In the genomic region with DNA sequence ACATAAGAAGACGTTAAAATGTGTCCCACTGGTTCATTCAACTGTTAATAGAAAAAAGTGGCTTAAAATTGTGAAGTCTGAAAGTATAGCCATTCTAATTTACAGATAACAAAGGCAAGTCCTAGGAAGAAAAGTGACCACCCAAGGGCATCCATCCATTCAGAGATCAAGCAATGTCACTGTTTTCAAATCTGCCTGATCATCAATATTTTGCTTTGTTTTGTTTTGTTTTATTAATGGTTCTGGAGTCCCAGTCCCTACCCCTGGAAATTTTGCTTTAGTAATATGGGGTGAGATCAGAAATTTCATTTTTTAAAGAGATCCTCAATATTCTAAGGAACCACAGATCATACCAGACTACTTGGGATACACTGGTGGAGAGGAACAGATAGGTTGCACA, we compare ENCODE assay signal across 27 cellular contexts. TPM values are rescaled to one million over a fixed set of nuclear protein-coding genes. Genes with fewer than 3 reads are reported as not detected.
DNase-seq lines count a peak whose midpoint lies in the region; ATAC-seq, FAIRE-seq and TF ChIP-seq lines count a peak whose summit lies in the region.
"Had no signal": no experiment of that assay in that cellular context is flagged by ENCODE, and none has a peak within 500 bp of the region (broad histone marks: within the 10 kb centered on the region; RNA-seq: fewer than 3 reads in every experiment).

No MANE protein-coding gene starts in this region.

- H3K27me3 Mint-ChIP-seq in CD8-positive, alpha-beta T cell (ENCODE audit: low read depth) = peaks cover 10% of the 10 kb centered on the region
- H3K27me3 Mint-ChIP-seq: CD4-positive, alpha-beta memory T cell; CD4-positive, CD25-positive, alpha-beta regulatory T cell had no signal

- H2BK20ac ChIP-seq in IMR-90 (ENCODE audit: low read depth, low read length) (no peak overlapping the region), H1 (ENCODE audit: low read length) (no peak overlapping the region)

- DNase-seq in HepG2 (ENCODE audit: low spot score) = no peak
- no peak for DNase-seq in right lobe of liver
- no peak for DNase-seq in IMR-90
- no peak for DNase-seq in H1 (ENCODE audit: low read depth in 1 of 2, low spot score in 2 of 2)
- DNase-seq in OCI-M1 (lab: John Stamatoyannopoulos, UW) = no peak
- DNase-seq in CD8-positive, alpha-beta T cell = no peak
- DNase-seq: ACHN; BE2C; C1 segment of cervical spinal cord; Caco-2; Calu3; CD4-positive, alpha-beta memory T cell; CD4-positive, CD25-positive, alpha-beta regulatory T cell; DMS 273 treated with DMSO at 0.1 percent for 48 hours; DMS153; DMS53; DMS79; DND-41; EL; GDM1 had no signal

- H3K4me1 ChIP-seq in HepG2 (ENCODE audit: insufficient read depth, low read length) (no peaks in the 10 kb centered on the region), right lobe of liver (no peaks in the 10 kb centered on the region), IMR-90 (ENCODE audit: control insufficient read depth, insufficient read depth, low read length) (peaks cover under 1% of the 10 kb centered on the region; the same call in 1 of the 2 replicates), H1 (replicated peaks in 1 of 4; ENCODE audit: control insufficient read depth in 3 of 4, insufficient read depth in 4 of 4, low read length in 3 of 4) (no peaks in the 10 kb centered on the region)
- no peaks in the 10 kb centered on the region for H3K4me1 ChIP-seq in CD8-positive, alpha-beta T cell (ENCODE audit: insufficient read depth, low read length)
- H3K4me1 ChIP-seq: BE2C, BLaER1, Caco-2 had no signal

- H3K4me2 ChIP-seq in HepG2 (ENCODE audit: low read depth, low read length) = no peak overlapping the region
- no peak overlapping the region for H3K4me2 ChIP-seq in IMR-90 (ENCODE audit: low read depth, low read length)
- no peak overlapping the region for H3K4me2 ChIP-seq in H1 (ENCODE audit: insufficient read depth in 1 of 2, low read depth in 2 of 2, low read length in 2 of 2)
- H3K4me2 ChIP-seq: BLaER1 had no signal

- H3K56ac ChIP-seq in IMR-90 (ENCODE audit: extremely low read depth, insufficient read depth, low read length) = no peak overlapping the region
- no peak overlapping the region for H3K56ac ChIP-seq in H1 (replicated peaks; ENCODE audit: insufficient read length, low read depth, low read length)

- in situ Hi-C loops in HepG2 (cut with HindIII; ENCODE audit: extremely low pct_ligation_motif_present, low pct_unique_long_range_greater_than_20kb) = no loop called here
- in situ Hi-C loops in IMR-90 (cut with MboI; ENCODE audit: low sequenced_read_pairs) = no loop called here

- H3K9me1 ChIP-seq in IMR-90 (ENCODE audit: insufficient read depth, low read length) = no peaks in the 10 kb centered on the region

- ATAC-seq in HepG2 (no peak), right lobe of liver (no peak), IMR-90 (ENCODE audit: low read depth) (no peak)
- ATAC-seq in CD8-positive, alpha-beta T cell = no peak
- ATAC-seq: GM12878 had no signal

- TF ChIP-seq EP300 in HepG2 (IDR thresholded peaks at IDR 0.05; ENCODE audit: low read depth in 2 of 2, low read length in 2 of 2) = no peak
- no peak for TF ChIP-seq EP300 in HepG2 (CRISPR knock-in tag; IDR thresholded peaks at IDR 0.05; ENCODE audit: borderline replicate concordance)
- TF ChIP-seq EP300 in H1 (IDR thresholded peaks at IDR 0.05; ENCODE audit: borderline replicate concordance in 1 of 2, low read depth in 2 of 2, low read length in 2 of 2) = no peak

- no peaks in the 10 kb centered on the region for H3K9me3 Mint-ChIP-seq in CD8-positive, alpha-beta T cell
- H3K9me3 Mint-ChIP-seq: CD14-positive monocyte; CD4-positive, alpha-beta memory T cell; CD4-positive, CD25-positive, alpha-beta regulatory T cell had no signal

- H4K8ac ChIP-seq in IMR-90 (ENCODE audit: low read depth in 2 of 2, low read length in 2 of 2) = no peak overlapping the region
- no peak overlapping the region for H4K8ac ChIP-seq in H1 (ENCODE audit: extremely low read depth, insufficient read depth, low read length)

- H3K79me1 ChIP-seq in IMR-90 (ENCODE audit: low read depth in 1 of 2, low read length in 2 of 2) (no peaks in the 10 kb centered on the region), H1 (ENCODE audit: low read depth, low read length) (no peaks in the 10 kb centered on the region)

- H3K4ac ChIP-seq in IMR-90 (ENCODE audit: low read depth, low read length) (no peak overlapping the region), H1 (replicated peaks; ENCODE audit: insufficient read length, low read depth, low read length) (no peak overlapping the region)

- H3K9me3 ChIP-seq in HepG2 (ENCODE audit: low read length) (no peaks in the 10 kb centered on the region), right lobe of liver (no peaks in the 10 kb centered on the region), IMR-90 (ENCODE audit: control insufficient read depth, insufficient read depth, low read length) (no peaks in the 10 kb centered on the region), H1 (ENCODE audit: insufficient read depth in 2 of 2, low read depth in 1 of 2, low read length in 1 of 2) (no peaks in the 10 kb centered on the region)
- H3K9me3 ChIP-seq in CD8-positive, alpha-beta T cell (ENCODE audit: low read length) = no peaks in the 10 kb centered on the region
- H3K9me3 ChIP-seq: BE2C, BLaER1, Caco-2 had no signal

- no TSS peak for BruUV-seq in HepG2 (replicated peaks; lab: Mats Ljungman, UMichigan)
- BruUV-seq in IMR-90 (replicated peaks; lab: Mats Ljungman, UMichigan) = no TSS peak

- dilution Hi-C loops in IMR-90 (cut with HindIII; ENCODE audit: low sequenced_read_pairs, unreplicated experiment) = no loop called here

- TF ChIP-seq RAD21 in HepG2 (CRISPR knock-in tag; IDR thresholded peaks at IDR 0.05) (no peak), IMR-90 (IDR thresholded peaks at IDR 0.05; ENCODE audit: low read length) (no peak), H1 (IDR thresholded peaks at IDR 0.05 in 1 of 2, conservative IDR thresholded peaks at IDR 0.05 in 1 of 2; ENCODE audit: low read depth in 2 of 2, low read length in 2 of 2) (no peak)

- H3K23me2 ChIP-seq in H1 (ENCODE audit: low read depth, low read length) = no peaks in the 10 kb centered on the region

- no peak overlapping the region for H2BK12ac ChIP-seq in H1 (ENCODE audit: low read depth, low read length)

- no peak overlapping the region for H3K14ac ChIP-seq in IMR-90 (replicated peaks; ENCODE audit: low read depth, low read length)
- no peak overlapping the region for H3K14ac ChIP-seq in H1 (ENCODE audit: insufficient read length)

- intact Hi-C loops in HepG2 (cut with micrococcal nuclease; ENCODE audit: unreplicated experiment) (no loop called here), right lobe of liver (cut with DNase I) (no loop called here), IMR-90 (cut with micrococcal nuclease) (no loop called here)
- intact Hi-C loops in CD8-positive, alpha-beta T cell (cut with DNase I, micrococcal nuclease) = no loop called here

- H3K4me3 Mint-ChIP-seq in CD8-positive, alpha-beta T cell = no peak overlapping the region
- H3K4me3 Mint-ChIP-seq: CD14-positive monocyte; CD4-positive, alpha-beta memory T cell; CD4-positive, CD25-positive, alpha-beta regulatory T cell had no signal

- H3K27ac ChIP-seq in HepG2 (ENCODE audit: extremely low read length, insufficient read depth, low read length) = no peak overlapping the region
- no peak overlapping the region for H3K27ac ChIP-seq in right lobe of liver
- no peak overlapping the region for H3K27ac ChIP-seq in IMR-90 (ENCODE audit: insufficient read depth, low read length)
- no peak overlapping the region for H3K27ac ChIP-seq in H1 (ENCODE audit: low read depth, low read length)
- no peak overlapping the region for H3K27ac ChIP-seq in CD8-positive, alpha-beta T cell (ENCODE audit: low read depth, low read length)
- H3K27ac ChIP-seq: 22Rv1, BLaER1 had no signal

- H3K27ac Mint-ChIP-seq in CD8-positive, alpha-beta T cell = no peak overlapping the region
- H3K27ac Mint-ChIP-seq: CD14-positive monocyte; CD4-positive, alpha-beta memory T cell; CD4-positive, CD25-positive, alpha-beta regulatory T cell had no signal

- H3K23ac ChIP-seq in IMR-90 (ENCODE audit: low read depth, low read length) (no peak overlapping the region), H1 (ENCODE audit: insufficient read length) (no peak overlapping the region)

- no peak overlapping the region for H4K5ac ChIP-seq in IMR-90 (ENCODE audit: low read depth, low read length)
- H4K5ac ChIP-seq in H1 (ENCODE audit: insufficient read length, low read depth, low read length) = no peak overlapping the region

- H3K9ac ChIP-seq in HepG2 (ENCODE audit: insufficient read depth, low read depth, low read length) (no peak overlapping the region), IMR-90 (ENCODE audit: low read depth, low read length) (no peak overlapping the region), H1 (replicated peaks in 1 of 4; ENCODE audit: extremely low read depth in 1 of 4, low read depth in 3 of 4, low read length in 3 of 4) (no peak overlapping the region)
- H3K9ac ChIP-seq: BLaER1 had no signal

- no peaks in the 10 kb centered on the region for H3K4me1 Mint-ChIP-seq in CD8-positive, alpha-beta T cell (ENCODE audit: low read depth)
- H3K4me1 Mint-ChIP-seq: CD14-positive monocyte; CD4-positive, CD25-positive, alpha-beta regulatory T cell had no signal

- no peaks in the 10 kb centered on the region for H3K27me3 ChIP-seq in HepG2 (ENCODE audit: control insufficient read depth in 1 of 2, insufficient read depth in 2 of 2, low read length in 2 of 2)
- no peaks in the 10 kb centered on the region for H3K27me3 ChIP-seq in right lobe of liver
- no peaks in the 10 kb centered on the region for H3K27me3 ChIP-seq in IMR-90 (ENCODE audit: control insufficient read depth, insufficient read depth, low read length)
- H3K27me3 ChIP-seq in H1 (replicated peaks in 1 of 4; ENCODE audit: control insufficient read depth in 3 of 4, extremely low read depth in 1 of 4, insufficient read depth in 3 of 4, low read length in 3 of 4) = no peaks in the 10 kb centered on the region
- no peaks in the 10 kb centered on the region for H3K27me3 ChIP-seq in CD8-positive, alpha-beta T cell (ENCODE audit: insufficient read depth, low read length)
- H3K27me3 ChIP-seq: BE2C, BLaER1 had no signal

- no peak overlapping the region for H2BK5ac ChIP-seq in IMR-90 (ENCODE audit: low read depth, low read length, poor library complexity, severe bottlenecking)
- no peak overlapping the region for H2BK5ac ChIP-seq in H1 (ENCODE audit: low read depth, low read length)

- H3K18ac ChIP-seq in IMR-90 (ENCODE audit: low read depth, low read length) = no peak overlapping the region
- H3K18ac ChIP-seq in H1 (ENCODE audit: extremely low read depth, low read length) = no peak overlapping the region

- H2AK9ac ChIP-seq in IMR-90 (replicated peaks; ENCODE audit: low read depth, low read length, poor library complexity) = no peak overlapping the region

- H3K4me3 ChIP-seq in HepG2 (replicated peaks in 1 of 3; ENCODE audit: insufficient read depth in 1 of 3, low read depth in 2 of 3, low read length in 3 of 3) (no peak overlapping the region), right lobe of liver (no peak overlapping the region), IMR-90 (ENCODE audit: insufficient read depth, low read depth, low read length) (no peak overlapping the region), H1 (ENCODE audit: extremely low read depth in 1 of 4, insufficient read depth in 2 of 4, low read depth in 3 of 4, low read length in 4 of 4) (no peak overlapping the region)
- H3K4me3 ChIP-seq in CD8-positive, alpha-beta T cell (ENCODE audit: low read depth, low read length) = no peak overlapping the region
- H3K4me3 ChIP-seq: BLaER1, GM12878 had no signal

- no peak overlapping the region for H4K91ac ChIP-seq in IMR-90 (ENCODE audit: insufficient read depth, low read depth, low read length)
- no peak overlapping the region for H4K91ac ChIP-seq in H1 (replicated peaks; ENCODE audit: insufficient read length, low read length)

- no peak overlapping the region for H2BK120ac ChIP-seq in IMR-90 (ENCODE audit: low read depth, low read length)
- no peak overlapping the region for H2BK120ac ChIP-seq in H1 (replicated peaks; ENCODE audit: low read depth, low read length)

- CTCF ChIA-PET in HepG2 (lab: Yijun Ruan, JAX; ENCODE audit: low intra/inter-chr PET ratio, low total read pairs) = no interaction called here
- CTCF ChIA-PET in IMR-90 (lab: Yijun Ruan, JAX) = no interaction called here
- CTCF ChIA-PET in H1 (lab: Charles Lee; ENCODE audit: partially characterized antibody) = interaction anchor here (0.9 kb wide), 1 partner anchor 13 kb away, joined by 3 read pairs; no protein-coding TSS in a partner anchor
- CTCF ChIA-PET in CD8-positive, alpha-beta T cell (lab: Charles Lee) = no interaction called here

- FAIRE-seq in HepG2 (lab: Jason Lieb, UNC) = no peak
- FAIRE-seq in H1 (lab: Jason Lieb, UNC) = no peak
- FAIRE-seq: GM12878, GM12892, GM18507 had no signal

- H2AK5ac ChIP-seq in IMR-90 (ENCODE audit: low read depth, low read length) = no peak overlapping the region
- no peak overlapping the region for H2AK5ac ChIP-seq in H1 (ENCODE audit: low read depth, low read length)

- POLR2A ChIA-PET in HepG2 (lab: Yijun Ruan, JAX) (no interaction called here), IMR-90 (lab: Charles Lee; ENCODE audit: unreplicated experiment) (no interaction called here), H1 (lab: Charles Lee; ENCODE audit: partially characterized antibody) (no interaction called here)
- POLR2A ChIA-PET in CD8-positive, alpha-beta T cell (lab: Charles Lee) = no interaction called here

- H2BK15ac ChIP-seq in IMR-90 (ENCODE audit: low read depth, low read length) (no peak overlapping the region), H1 (ENCODE audit: low read length) (no peak overlapping the region)

- H4K20me1 ChIP-seq in HepG2 (ENCODE audit: insufficient read depth, low read length) (no peaks in the 10 kb centered on the region), IMR-90 (ENCODE audit: insufficient read depth, low read length) (no peaks in the 10 kb centered on the region), H1 (replicated peaks in 1 of 2; ENCODE audit: control insufficient read depth in 1 of 2, insufficient read depth in 2 of 2, low read length in 2 of 2) (no peaks in the 10 kb centered on the region)
- H4K20me1 ChIP-seq: BLaER1 had no signal

- no peaks in the 10 kb centered on the region for H3K36me3 Mint-ChIP-seq in CD8-positive, alpha-beta T cell
- H3K36me3 Mint-ChIP-seq: CD14-positive monocyte had no signal

- TF ChIP-seq POLR2A in HepG2 (IDR thresholded peaks at IDR 0.05; ENCODE audit: insufficient read depth in 1 of 2, low read depth in 2 of 2, low read length in 2 of 2) (no peak), right lobe of liver (IDR thresholded peaks at IDR 0.05) (no peak), IMR-90 (IDR thresholded peaks at IDR 0.05; ENCODE audit: low read depth, low read length) (no peak), H1 (IDR thresholded peaks at IDR 0.05; ENCODE audit: control extremely low read depth in 1 of 2, low read depth in 2 of 2, low read length in 2 of 2) (no peak)

- H2AFZ ChIP-seq in HepG2 (ENCODE audit: low read length) (no peak overlapping the region), IMR-90 (replicated peaks; ENCODE audit: low read length, poor library complexity) (no peak overlapping the region), H1 (ENCODE audit: low read length) (no peak overlapping the region)

- TF ChIP-seq CTCF in HepG2 (CRISPR knock-in tag; IDR thresholded peaks at IDR 0.05) = no peak
- TF ChIP-seq CTCF in right lobe of liver (IDR thresholded peaks at IDR 0.05) = no peak
- TF ChIP-seq CTCF in IMR-90 (conservative IDR thresholded peaks at IDR 0.05; ENCODE audit: low read depth, low read length) = no peak
- no peak for TF ChIP-seq CTCF in H1 (IDR thresholded peaks at IDR 0.05; ENCODE audit: control extremely low read depth in 1 of 3, insufficient read depth in 1 of 3, low read depth in 1 of 3, low read length in 3 of 3)
- TF ChIP-seq CTCF in CD8-positive, alpha-beta T cell (IDR thresholded peaks at IDR 0.05) = no peak

- H3K79me2 ChIP-seq in HepG2 (ENCODE audit: insufficient read depth, low read length) = no peaks in the 10 kb centered on the region
- H3K79me2 ChIP-seq in H1 (ENCODE audit: control insufficient read depth in 1 of 2, insufficient read depth in 2 of 2, low read length in 2 of 2) = no peaks in the 10 kb centered on the region

- 2% methylated on average over 1 of the region's 1 CpG for WGBS in HepG2 (ENCODE audit: low lambda C conversion rate)
- 50% methylated on average over 1 of the region's 1 CpG for WGBS in right lobe of liver (ENCODE audit: insufficient coverage, low coverage, low lambda C conversion rate, missing lambda C conversion rate)
- WGBS in IMR-90 (ENCODE audit: extremely low coverage in 2 of 2, insufficient read length in 1 of 2), 2 experiments = no CpG with 5 or more reads among the region's 1 CpG
- 90% methylated on average over 1 of the region's 1 CpG; no CpG with 5 or more reads in 1 of the 2 experiments for WGBS in H1 (ENCODE audit: extremely low coverage in 1 of 2, insufficient coverage in 1 of 2, insufficient read length in 1 of 2, insufficient replicate concordance in 2 of 2, low coverage in 1 of 2, low lambda C conversion rate in 2 of 2, missing lambda C conversion rate in 1 of 2), 2 experiments

- H3K36me3 ChIP-seq in HepG2 (replicated peaks in 1 of 2; ENCODE audit: control insufficient read depth in 1 of 2, insufficient read depth in 2 of 2, low read length in 2 of 2) = no peaks in the 10 kb centered on the region
- no peaks in the 10 kb centered on the region for H3K36me3 ChIP-seq in right lobe of liver
- no peaks in the 10 kb centered on the region for H3K36me3 ChIP-seq in IMR-90 (ENCODE audit: control insufficient read depth, insufficient read depth, low read length)
- peaks cover 2 to 15% (median 9%) of the 10 kb centered on the region in 4 experiments; a peak in 7 of 8 replicates for H3K36me3 ChIP-seq in H1 (ENCODE audit: control insufficient read depth in 2 of 4, insufficient read depth in 4 of 4, low read length in 3 of 4)
- no peaks in the 10 kb centered on the region for H3K36me3 ChIP-seq in CD8-positive, alpha-beta T cell (ENCODE audit: insufficient read depth, low read length)
- H3K36me3 ChIP-seq: BLaER1 had no signal

RNA-seq across cellular contexts. Expression of a gene that starts 17.3 kb away (rescaled TPM):
- total RNA-seq in HepG2 (2016; rRNA removed; fragmentation: Illumina TruSeq; extraction: Trizol) = not detected in 2 replicates
- not detected in 2 replicates for total RNA-seq in HepG2 (2016; cell fraction: cytosol; rRNA removed; fragmentation: Illumina TruSeq; extraction: Trizol; ENCODE audit: low read depth)
- total RNA-seq in HepG2 (2016; cell fraction: insoluble cytoplasmic fraction; rRNA removed; fragmentation: Illumina TruSeq; extraction: Trizol) = not detected in 2 replicates
- not detected in 2 replicates for total RNA-seq in HepG2 (2016; cell fraction: membrane; rRNA removed; fragmentation: Illumina TruSeq; extraction: Trizol)
- not detected in 2 replicates for total RNA-seq in HepG2 (2016; cell fraction: nucleus; rRNA removed; fragmentation: Illumina TruSeq; extraction: Trizol)
- polyA plus RNA-seq in HepG2 (2011; rRNA removed) = not detected in 2 replicates
- not detected in 2 replicates for polyA plus RNA-seq in HepG2 (2011; cell fraction: cytosol; rRNA removed)
- 0.05 TPM in 1 of 2 replicates, not detected in the other for polyA plus RNA-seq in HepG2 (2011; cell fraction: nucleus; rRNA removed)
- not detected in 2 replicates for polyA plus RNA-seq in HepG2 (2012)
- polyA plus RNA-seq in HepG2 (2016; cell fraction: cytosol; fragmentation: Illumina TruSeq; extraction: Trizol; ENCODE audit: low read depth) = not detected in 2 replicates
- not detected in 2 replicates for polyA plus RNA-seq in HepG2 (2016; cell fraction: insoluble cytoplasmic fraction; fragmentation: Illumina TruSeq; extraction: Trizol; ENCODE audit: low read depth)
- not detected in 2 replicates for polyA plus RNA-seq in HepG2 (2016; cell fraction: membrane; fragmentation: Illumina TruSeq; extraction: Trizol; ENCODE audit: low read depth)
- polyA plus RNA-seq in HepG2 (2016; cell fraction: nucleus; fragmentation: Illumina TruSeq; extraction: Trizol; ENCODE audit: insufficient read depth, low read depth) = not detected in 2 replicates
- not detected in 2 replicates for polyA minus RNA-seq in HepG2 (2011; rRNA and poly(A)+ RNA removed; ENCODE audit: low replicate concordance)
- polyA minus RNA-seq in HepG2 (2011; cell fraction: cytosol; rRNA and poly(A)+ RNA removed) = not detected in 2 replicates
- not detected in 2 replicates for polyA minus RNA-seq in HepG2 (2011; cell fraction: nucleus; rRNA and poly(A)+ RNA removed)
- under 1 TPM in 4 of 6 experiments, not detected in 2; 0.06 to 0.33 (median 0.16) TPM for total RNA-seq in right lobe of liver
- total RNA-seq in IMR-90 (2012; rRNA removed) = 0.83 and 0.90 TPM in 2 replicates
- 1.4 and 2.9 TPM in 2 replicates for polyA plus RNA-seq in IMR-90 (2012; rRNA removed)
- 0.13 and 0.19 TPM in 2 replicates for polyA plus RNA-seq in IMR-90 (2012; cell fraction: cytosol; rRNA removed)
- polyA plus RNA-seq in IMR-90 (2012; cell fraction: nucleus; rRNA removed; ENCODE audit: low replicate concordance) = 1.1 and 12.2 TPM in 2 replicates
- total RNA-seq in H1 (2021; fragmentation: NEBNext Ultra II Directional; extraction: Animal tissue kit (Norgen Biotek cat#: 25700)) = 9.2 and 10.8 TPM in 2 replicates
- polyA plus RNA-seq in H1 (2011; rRNA removed) = 0.96 and 3.3 TPM in 2 replicates
- 2.6 TPM for polyA plus RNA-seq in H1 (2011; cell fraction: cytosol; rRNA removed)
- polyA plus RNA-seq in H1 (2011; cell fraction: nucleus; rRNA removed) = 5.0 TPM
- polyA plus RNA-seq in H1 (2012, experiment 1 of 2) = 4.2 to 13.9 TPM (median 7.5 TPM) in 4 replicates
- 1.0 TPM for polyA plus RNA-seq in H1 (2012, experiment 2 of 2)
- polyA plus RNA-seq in H1 (2013, experiment 1 of 2) = 12.2 TPM
- polyA plus RNA-seq in H1 (2013, experiment 2 of 2) = 12.1 TPM
- polyA minus RNA-seq in H1 (2011; rRNA and poly(A)+ RNA removed) = 3.4 and 8.0 TPM in 2 replicates
- polyA minus RNA-seq in H1 (2011; cell fraction: cytosol; rRNA and poly(A)+ RNA removed) = 0.29 TPM
- 5.8 TPM for polyA minus RNA-seq in H1 (2011; cell fraction: nucleus; rRNA and poly(A)+ RNA removed)
- total RNA-seq in CD8-positive, alpha-beta T cell = under 1 TPM; 0.25 to 0.46 TPM
- total RNA-seq: Caco-2, G401 had no signal
- polyA plus RNA-seq: CD14-positive monocyte had no signal
